In genomic region chr15:64841258-64842098, GRCh38 we compare ENCODE assay signal across 8 cellular contexts. TPM values are rescaled to one million over a fixed set of nuclear protein-coding genes. Genes with fewer than 3 reads are reported as not detected.
A peak's percentile ranks its signal among the peaks of the same experiment; 100 is the strongest.
DNase-seq lines count a peak whose midpoint lies in the region; ATAC-seq and TF ChIP-seq lines count a peak whose summit lies in the region.

Gene PLEKHO2 (plus strand): TSS chr15:64841915. CDS start chr15:64842017, 102 bp downstream.

- no peak for TF ChIP-seq CTCF in HCT116 (IDR thresholded peaks at IDR 0.05 in 2 of 3, conservative IDR thresholded peaks at IDR 0.05 in 1 of 3; ENCODE audit: borderline replicate concordance in 1 of 3, insufficient read depth in 1 of 3, low read depth in 2 of 3, low read length in 2 of 3)
- peak; percentile 22; the same call in 1 of the 2 replicates for TF ChIP-seq CTCF in SK-N-SH (IDR thresholded peaks at IDR 0.05)

- H4K20me1 ChIP-seq in HCT116 (ENCODE audit: insufficient read depth) (no peaks in the 10 kb centered on the region), SK-N-SH (ENCODE audit: insufficient read depth) (peaks cover 12% of the 10 kb centered on the region; the same call in 1 of the 2 replicates)

- 0% methylated on average over 25 of the region's 79 CpGs for WGBS in SK-N-SH (ENCODE audit: low lambda C conversion rate)

- H3K79me2 ChIP-seq in HCT116 (ENCODE audit: insufficient read depth, low read length) (peaks cover 13% of the 10 kb centered on the region; the same call in 1 of the 2 replicates), SK-N-SH (ENCODE audit: insufficient read depth) (peaks cover 47% of the 10 kb centered on the region)

- H3K4me3 ChIP-seq in HCT116 (replicated peaks in 1 of 2; ENCODE audit: low read depth in 1 of 2, low read length in 2 of 2) (peak within 1 kb of the TSS; percentile 84 to 87), SK-N-SH (ENCODE audit: low read depth in 2 of 2, low read length in 1 of 2) (peak within 1 kb of the TSS; percentile 78 to 87)

- no peaks in the 10 kb centered on the region for H3K27me3 ChIP-seq in HCT116 (ENCODE audit: insufficient read depth, low read length)
- H3K27me3 ChIP-seq in SK-N-SH (ENCODE audit: insufficient read depth) = no peaks in the 10 kb centered on the region

- H3K4me1 ChIP-seq in HCT116 (ENCODE audit: control insufficient read depth in 1 of 2, insufficient read depth in 2 of 2, low read length in 2 of 2) (peaks cover 8 to 24% of the 10 kb centered on the region in 2 experiments), SK-N-SH (ENCODE audit: control insufficient read depth in 1 of 2, insufficient read depth in 2 of 2, low read depth in 1 of 2, low read length in 1 of 2) (peaks cover 29 to 43% of the 10 kb centered on the region in 2 experiments)

- no peaks in the 10 kb centered on the region for H3K9me3 ChIP-seq in HCT116 (ENCODE audit: control insufficient read depth in 1 of 2, insufficient read depth in 1 of 2, low read depth in 1 of 2, low read length in 2 of 2)
- H3K9me3 ChIP-seq in SK-N-SH = no peaks in the 10 kb centered on the region

- no peaks in the 10 kb centered on the region for H3K9me2 ChIP-seq in HCT116 (ENCODE audit: insufficient read depth)
- no peaks in the 10 kb centered on the region for H3K9me2 ChIP-seq in SK-N-SH

- TSS peak; percentile 62 for BruUV-seq in HCT116 (replicated peaks; lab: Mats Ljungman, UMichigan)

- H3K36me3 ChIP-seq in HCT116 (ENCODE audit: control insufficient read depth in 1 of 2, insufficient read depth in 2 of 2, low read length in 2 of 2) = no peaks in the 10 kb centered on the region
- H3K36me3 ChIP-seq in SK-N-SH (replicated peaks in 1 of 2; ENCODE audit: control insufficient read depth in 1 of 2, insufficient read depth in 2 of 2, low read length in 1 of 2) = no peaks in the 10 kb centered on the region

- RAD21 ChIA-PET in HCT116 (lab: Charles Lee; ENCODE audit: low non-redundant PET in 1 of 2, low total read pairs in 2 of 2, uncharacterized antibody in 2 of 2, unreplicated experiment in 2 of 2) = interaction anchor here in 1 of 2 experiments (0.6 kb wide), 1 partner anchor 131 kb away, joined by 3 read pairs; no protein-coding TSS in a partner anchor

- intact Hi-C loops in HCT116 (cut with micrococcal nuclease) = no loop called here

- TF ChIP-seq RAD21 in HCT116 (IDR thresholded peaks at IDR 0.05; ENCODE audit: low read depth) (no peak), SK-N-SH (IDR thresholded peaks at IDR 0.05; ENCODE audit: low read length) (peak; percentile 9; the same call in 1 of the 2 replicates)

- CTCF ChIA-PET in HCT116 (lab: Charles Lee) (interaction anchor here (1.0 kb wide), 1 partner anchor 110 kb away, joined by 4 read pairs; no protein-coding TSS in a partner anchor), SK-N-SH (lab: Yijun Ruan, JAX) (interaction anchor here (0.6 to 1.8 kb wide), 7 partner anchors 10 to 110 kb away, joined by 3 to 8 read pairs (median 4); no protein-coding TSS in a partner anchor)

- peak; percentile 97 for ATAC-seq in HCT116

- H3K27ac ChIP-seq in HCT116 (ENCODE audit: low read depth, low read length) = peak within 1 kb of the TSS; percentile 74
- peak within 1 kb of the TSS; percentile 86 to 88 for H3K27ac ChIP-seq in SK-N-SH (ENCODE audit: low read depth in 2 of 2, low read length in 1 of 2)

- TF ChIP-seq POLR2A in HCT116 (IDR thresholded peaks at IDR 0.05; ENCODE audit: borderline replicate concordance, extremely low read depth, insufficient read depth, insufficient read length) = peak; percentile 36

- H3K4me2 ChIP-seq in HCT116 (ENCODE audit: low read length) (peak within 1 kb of the TSS; percentile 88), SK-N-SH (peak within 1 kb of the TSS; percentile 99)

- peak in 1 of 2 experiments; percentile 15; a peak in 1 of 4 replicates for TF ChIP-seq EP300 in SK-N-SH (IDR thresholded peaks at IDR 0.05; ENCODE audit: borderline replicate concordance in 1 of 2, low read depth in 1 of 2, low read length in 1 of 2)

- DNase-seq in GM03348 (ENCODE audit: low spot score) = peak; percentile 98
- peak; percentile 73 for DNase-seq in HCT116 (ENCODE audit: low read depth, low spot score)
- DNase-seq in MV-4-11 (lab: John Stamatoyannopoulos, UW) = peak; percentile 91
- peak; percentile 97 for DNase-seq in SK-N-SH
- peak; percentile 77 for DNase-seq in activated naive CD4-positive, alpha-beta T cell treated with anti-CD3 and anti-CD28 coated beads, Interleukin-2, amount 50 U/mL, for 16 hours
- peak; percentile 96 for DNase-seq in globus pallidus (ENCODE audit: low spot score)
- peak; percentile 59 to 97 (median 90) for DNase-seq in nucleus accumbens (lab: John Stamatoyannopoulos, UW)
- DNase-seq in superior temporal gyrus (ENCODE audit: extremely low spot score) = peak; percentile 79

- no peak within 1 kb of the TSS for H2AFZ ChIP-seq in HCT116 (ENCODE audit: low read depth, low read length, poor library complexity, severe bottlenecking)
- H2AFZ ChIP-seq in SK-N-SH (ENCODE audit: low read depth) = peak within 1 kb of the TSS; percentile 94

- POLR2A ChIA-PET in HCT116 (lab: Charles Lee) = interaction anchor here (0.6 to 1.8 kb wide), 3 partner anchors 15 to 148 kb away, joined by 3 to 6 read pairs (median 3); partner anchors contain the start of genes PIF1 and SPG21
- POLR2A ChIA-PET in SK-N-SH (lab: Yijun Ruan, JAX) = interaction anchor here (0.8 to 1.6 kb wide), 7 partner anchors 15 to 70 kb away, joined by 3 to 20 read pairs (median 4); partner anchors contain the start of genes ANKDD1A and PIF1

- peaks cover 3% of the 10 kb centered on the region for H3F3A ChIP-seq in SK-N-SH (replicated peaks; ENCODE audit: insufficient read depth)

- peak within 1 kb of the TSS; percentile 83 for H3K9ac ChIP-seq in HCT116 (ENCODE audit: low read length)
- H3K9ac ChIP-seq in SK-N-SH = peak within 1 kb of the TSS; percentile 85

TF ChIP-seq in HCT116, 20 proteins besides CTCF, POLR2A, EP300 and RAD21 (continues in another document):
- TF ChIP-seq ELF1 (IDR thresholded peaks at IDR 0.05; ENCODE audit: borderline replicate concordance, low read depth) (no peak), TCF7L2 (IDR thresholded peaks at IDR 0.05; ENCODE audit: borderline replicate concordance, extremely low read depth, insufficient read depth, insufficient read length) (peak; percentile 78), ZBTB33 (IDR thresholded peaks at IDR 0.05; ENCODE audit: extremely low read depth, insufficient replicate concordance, low read length) (no peak), ZNF274 (IDR thresholded peaks at IDR 0.05; ENCODE audit: low read depth, low read length) (no peak), EGR1 (IDR thresholded peaks at IDR 0.05; ENCODE audit: low read depth) (peak; percentile 43; the same call in 1 of the 2 replicates), POLR2AphosphoS5 (IDR thresholded peaks at IDR 0.05; ENCODE audit: low read depth, low read length) (peak; percentile 83), FOSL1 (IDR thresholded peaks at IDR 0.05; ENCODE audit: low read depth) (no peak), CBX3 (IDR thresholded peaks at IDR 0.05; ENCODE audit: low read depth) (no peak)

TF ChIP-seq in SK-N-SH, 30 proteins besides CTCF, POLR2A, EP300 and RAD21:
- TF ChIP-seq PBX3 (IDR thresholded peaks at IDR 0.05) = peak; percentile 18; the same call in 1 of the 2 replicates
- TF ChIP-seq GABPA (IDR thresholded peaks at IDR 0.05; ENCODE audit: low read depth) = peak; percentile 56
- 0 out of 2 replicates have a peak, but pooled peaks have one; percentile 17 for TF ChIP-seq NFIC (IDR thresholded peaks at IDR 0.05; ENCODE audit: borderline replicate concordance)
- TF ChIP-seq SIN3A (IDR thresholded peaks at IDR 0.05; ENCODE audit: borderline replicate concordance, low read depth, low read length) = no peak
- TF ChIP-seq RFX5 (IDR thresholded peaks at IDR 0.05; ENCODE audit: low read length) = no peak
- 0 out of 2 replicates have a peak, but pooled peaks have one; percentile 41 for TF ChIP-seq ZBTB33 (IDR thresholded peaks at IDR 0.05; ENCODE audit: borderline replicate concordance, low read depth)
- no peak for TF ChIP-seq USF2 (IDR thresholded peaks at IDR 0.05; ENCODE audit: borderline replicate concordance, low read depth, low read length)
- peak; percentile 80 for TF ChIP-seq POLR2AphosphoS5 (IDR thresholded peaks at IDR 0.05; ENCODE audit: low read depth, low read length)
- TF ChIP-seq TAF1 (IDR thresholded peaks at IDR 0.05; ENCODE audit: borderline replicate concordance, low read depth, low read length) = peak; percentile 87

RNA-seq across cellular contexts. Expression of gene PLEKHO2, which starts in this region (rescaled TPM):
- 8.0 TPM for total RNA-seq in HCT116 (2021; ENCODE audit: unreplicated experiment)
- 6.3 and 7.2 TPM in 2 replicates for polyA plus RNA-seq in HCT116 (2012)
- 6.8 and 7.8 TPM in 2 replicates for polyA plus RNA-seq in SK-N-SH (2012; rRNA removed)
- polyA plus RNA-seq in SK-N-SH (2012; cell fraction: cytosol; rRNA removed) = 3.5 and 4.5 TPM in 2 replicates
- polyA plus RNA-seq in SK-N-SH (2012; cell fraction: nucleus; rRNA removed) = 24.8 and 26.8 TPM in 2 replicates

Comparison
In these comparisons a context has a peak if more than half of its experiments do, and no peak if none do; other contexts are left out.
1. Peak in every context shown above with its lines: DNase-seq, ATAC-seq, H3K4me3 ChIP-seq and H3K27ac ChIP-seq.